18 cellular contexts compared by ENCODE assay signal in genomic region chr2:28642796-28643195, GRCh38.
"Had no signal": no experiment of that assay in that cellular context is flagged by ENCODE, and none has a peak within 500 bp of the region (broad histone marks: within the 10 kb centered on the region; RNA-seq: fewer than 3 reads in every experiment).

No MANE protein-coding gene starts in this region.

- DNase-seq: activated CD4-positive, alpha-beta T cell treated with anti-CD3 and anti-CD28 coated beads, Interleukin-2, amount 50 U/mL, for 4 hours; activated CD8-positive, alpha-beta memory T cell treated with anti-CD3 and anti-CD28 coated beads, Interleukin-2, amount 10 ng/mL, durations not matched to agents 7 days and 5 days; activated effector memory CD4-positive, alpha-beta T cell treated with Interleukin-2 at 50 U/mL for 16 hours; activated T-cell treated with anti-CD3 and anti-CD28 coated beads, Interleukin-2, amount 50 U/mL, for 24 hours; brain microvascular endothelial cell; hypothalamus; left cardiac atrium; natural killer cell; nucleus accumbens; stimulated activated CD4-positive, alpha-beta T cell treated with anti-CD3 and anti-CD28 coated beads, Interleukin-12 subunit alpha, Interleukin-12 subunit beta, amount 100 ng/mL, for 4 hours; stimulated activated CD4-positive, alpha-beta T cell treated with anti-CD3 and anti-CD28 coated beads, Interleukin-2, amount 100 ng/mL, for 48 hours; stimulated activated CD8-positive, alpha-beta memory T cell treated with anti-CD3 and anti-CD28 coated beads, Interleukin-4, amount 100 ng/mL, for 48 hours; stimulated activated naive CD8-positive, alpha-beta T cell treated with anti-CD3 and anti-CD28 coated beads, Interleukin-15, Interleukin-2, amounts not matched to agents 100 U/mL and 50 U/mL, for 24 hours had no signal

- H3K4me3 ChIP-seq: mucosa of descending colon, right lobe of liver had no signal

- H3K36me3 Mint-ChIP-seq: activated CD8-positive, alpha-beta memory T cell treated with anti-CD3 and anti-CD28 coated beads, Interleukin-2, amount 10 ng/mL, durations not matched to agents 7 days and 5 days; activated naive CD4-positive, alpha-beta T cell treated with anti-CD3 and anti-CD28 coated beads, Interleukin-2, amount 50 U/mL, for 24 hours; natural killer cell had no signal

- ATAC-seq: activated CD8-positive, alpha-beta memory T cell treated with anti-CD3 and anti-CD28 coated beads, Interleukin-2, amount 10 ng/mL, durations not matched to agents 7 days and 5 days; left cardiac atrium; natural killer cell; stimulated activated naive CD8-positive, alpha-beta T cell treated with anti-CD3 and anti-CD28 coated beads, Interleukin-15, Interleukin-2, amounts not matched to agents 100 U/mL and 50 U/mL, for 24 hours had no signal

- H3K9me3 Mint-ChIP-seq: activated naive CD4-positive, alpha-beta T cell treated with anti-CD3 and anti-CD28 coated beads, Interleukin-2, amount 50 U/mL, for 24 hours; activated T-cell treated with anti-CD3 and anti-CD28 coated beads, Interleukin-2, amount 50 U/mL, for 24 hours; natural killer cell had no signal

- H3K9me3 ChIP-seq: mucosa of descending colon, right lobe of liver had no signal

- H3K27ac ChIP-seq: brain microvascular endothelial cell, right lobe of liver had no signal

- H3K4me3 Mint-ChIP-seq: activated CD8-positive, alpha-beta memory T cell treated with anti-CD3 and anti-CD28 coated beads, Interleukin-2, amount 10 ng/mL, durations not matched to agents 7 days and 5 days; activated naive CD4-positive, alpha-beta T cell treated with anti-CD3 and anti-CD28 coated beads, Interleukin-2, amount 50 U/mL, for 24 hours; activated T-cell treated with anti-CD3 and anti-CD28 coated beads, Interleukin-2, amount 50 U/mL, for 24 hours; natural killer cell had no signal

- FAIRE-seq: urothelium cell line had no signal

- H3K36me3 ChIP-seq: brain microvascular endothelial cell, right lobe of liver had no signal

- H3K27me3 ChIP-seq: brain microvascular endothelial cell, right lobe of liver had no signal

- H3K27ac Mint-ChIP-seq: activated CD8-positive, alpha-beta memory T cell treated with anti-CD3 and anti-CD28 coated beads, Interleukin-2, amount 10 ng/mL, durations not matched to agents 7 days and 5 days; activated naive CD4-positive, alpha-beta T cell treated with anti-CD3 and anti-CD28 coated beads, Interleukin-2, amount 50 U/mL, for 24 hours; activated T-cell treated with anti-CD3 and anti-CD28 coated beads, Interleukin-2, amount 50 U/mL, for 24 hours; natural killer cell; progenitor cell of endocrine pancreas had no signal

- H3K27me3 Mint-ChIP-seq: activated CD8-positive, alpha-beta memory T cell treated with anti-CD3 and anti-CD28 coated beads, Interleukin-2, amount 10 ng/mL, durations not matched to agents 7 days and 5 days; activated naive CD4-positive, alpha-beta T cell treated with anti-CD3 and anti-CD28 coated beads, Interleukin-2, amount 50 U/mL, for 24 hours; activated T-cell treated with anti-CD3 and anti-CD28 coated beads, Interleukin-2, amount 50 U/mL, for 24 hours had no signal
